8 cellular contexts compared by ENCODE assay signal in genomic region chr7:142880886-142881505, GRCh38. TPM values are rescaled to one million over a fixed set of nuclear protein-coding genes. Genes with fewer than 3 reads are reported as not detected.
A peak's percentile ranks its signal among the peaks of the same experiment; 100 is the strongest.
DNase-seq lines count a peak whose midpoint lies in the region; ATAC-seq and TF ChIP-seq lines count a peak whose summit lies in the region.

No MANE protein-coding gene starts in this region.

- no peaks in the 10 kb centered on the region for H4K20me1 ChIP-seq in OCI-LY7 (ENCODE audit: insufficient read depth, low read length)

- intact Hi-C loops in OCI-LY7 (cut with micrococcal nuclease; ENCODE audit: unreplicated experiment), result loop anchor here (1.0 to 2.0 kb wide), 2 partner anchors 122 to 334 kb away; no protein-coding TSS in a partner anchor

- no peaks in the 10 kb centered on the region for H3K9me3 ChIP-seq in OCI-LY7 (ENCODE audit: low read length)

- no peaks in the 10 kb centered on the region for H3K9me3 Mint-ChIP-seq in activated naive CD8-positive, alpha-beta T cell treated with anti-CD3 and anti-CD28 coated beads, Interleukin-2, amount 10 ng/mL, durations not matched to agents 7 days and 5 days

- POLR2A ChIA-PET in OCI-LY7 (lab: Charles Lee), result interaction anchor here (1.4 kb wide), 1 partner anchor 112 kb away, joined by 4 read pairs; no protein-coding TSS in a partner anchor
- POLR2A ChIA-PET in activated naive CD8-positive, alpha-beta T cell treated with anti-CD3 and anti-CD28 coated beads, Interleukin-2, amount 10 ng/mL, durations not matched to agents 7 days and 5 days (lab: Charles Lee), result no interaction called here

- peaks cover 9% of the 10 kb centered on the region for H3K27me3 Mint-ChIP-seq in activated naive CD8-positive, alpha-beta T cell treated with anti-CD3 and anti-CD28 coated beads, Interleukin-2, amount 10 ng/mL, durations not matched to agents 7 days and 5 days

- TF ChIP-seq CTCF in OCI-LY7 (conservative IDR thresholded peaks at IDR 0.05; ENCODE audit: low read length) (peak; percentile 87), kidney epithelial cell (IDR thresholded peaks at IDR 0.05; ENCODE audit: insufficient read depth, low read length, poor library complexity, severe bottlenecking) (peak; percentile 80), omental fat pad (IDR thresholded peaks at IDR 0.05) (peak in 1 of 3 donors; percentile 61)

- H2AFZ ChIP-seq in OCI-LY7 (ENCODE audit: low read length), result no peak overlapping the region

- H3K36me3 Mint-ChIP-seq in activated naive CD8-positive, alpha-beta T cell treated with anti-CD3 and anti-CD28 coated beads, Interleukin-2, amount 10 ng/mL, durations not matched to agents 7 days and 5 days, result no peaks in the 10 kb centered on the region

- BruUV-seq in OCI-LY7 (replicated peaks; lab: Mats Ljungman, UMichigan), result no TSS peak

- H3K9me2 ChIP-seq in OCI-LY7 (ENCODE audit: insufficient read depth, low read length), result no peaks in the 10 kb centered on the region

- peaks cover 3% of the 10 kb centered on the region for H3K4me1 Mint-ChIP-seq in activated naive CD8-positive, alpha-beta T cell treated with anti-CD3 and anti-CD28 coated beads, Interleukin-2, amount 10 ng/mL, durations not matched to agents 7 days and 5 days

- DNase-seq in SIG-M5 treated with dmso at 0.1 percent for 504 hours (lab: John Stamatoyannopoulos, UW; ENCODE audit: unreplicated experiment), result peak; percentile 13
- DNase-seq in SIG-M5 (lab: John Stamatoyannopoulos, UW), result no peak
- peak; percentile 53 for DNase-seq in OCI-LY7 (ENCODE audit: low spot score)
- DNase-seq in activated naive CD8-positive, alpha-beta T cell treated with anti-CD3 and anti-CD28 coated beads, Interleukin-2, amount 10 ng/mL, durations not matched to agents 7 days and 5 days, result peak; percentile 53
- no peak for DNase-seq in kidney epithelial cell (ENCODE audit: low read depth)
- DNase-seq in stimulated activated naive CD8-positive, alpha-beta T cell treated with anti-CD3 and anti-CD28 coated beads, Interleukin-15, Interleukin-2, amounts not matched to agents 100 U/mL and 50 U/mL, for 24 hours, result peak; percentile 50
- no peak for DNase-seq in omental fat pad (ENCODE audit: low spot score)

- no peak overlapping the region for H3K4me2 ChIP-seq in OCI-LY7 (ENCODE audit: low read length)

- no peaks in the 10 kb centered on the region for H3K79me2 ChIP-seq in OCI-LY7 (ENCODE audit: insufficient read depth, low read depth, low read length)

- no peak overlapping the region for H3K4me3 Mint-ChIP-seq in activated naive CD8-positive, alpha-beta T cell treated with anti-CD3 and anti-CD28 coated beads, Interleukin-2, amount 10 ng/mL, durations not matched to agents 7 days and 5 days

- H3K4me3 ChIP-seq in OCI-LY7 (ENCODE audit: low read depth, low read length, poor library complexity, severe bottlenecking) (no peak overlapping the region), kidney epithelial cell (ENCODE audit: low read depth, low read length) (no peak overlapping the region)

- CTCF ChIA-PET in OCI-LY7 (lab: Charles Lee; ENCODE audit: unreplicated experiment), result interaction anchor here (0.6 to 1.5 kb wide), 2 partner anchors 21 to 122 kb away, joined by 3 to 6 read pairs; no protein-coding TSS in a partner anchor

- no peaks in the 10 kb centered on the region for H3K4me1 ChIP-seq in OCI-LY7 (ENCODE audit: insufficient read depth, low read length, poor library complexity, severe bottlenecking)

- H3K27ac ChIP-seq in OCI-LY7 (ENCODE audit: low read depth, low read length, poor library complexity, severe bottlenecking), result no peak overlapping the region

- no peak overlapping the region for H3K27ac Mint-ChIP-seq in activated naive CD8-positive, alpha-beta T cell treated with anti-CD3 and anti-CD28 coated beads, Interleukin-2, amount 10 ng/mL, durations not matched to agents 7 days and 5 days

- H3K27me3 ChIP-seq in kidney epithelial cell (ENCODE audit: control insufficient read depth, insufficient read depth, low read length), result no peaks in the 10 kb centered on the region

- H3K36me3 ChIP-seq in OCI-LY7 (ENCODE audit: insufficient read depth, low read length) (no peaks in the 10 kb centered on the region), kidney epithelial cell (ENCODE audit: control insufficient read depth, insufficient read depth, low read length) (no peaks in the 10 kb centered on the region)

- peak; percentile 58 for ATAC-seq in HG02759 (IDR thresholded peaks at IDR 0.05; ENCODE audit: unreplicated experiment)
- ATAC-seq in activated naive CD8-positive, alpha-beta T cell treated with anti-CD3 and anti-CD28 coated beads, Interleukin-2, amount 10 ng/mL, durations not matched to agents 7 days and 5 days (ENCODE audit: low read depth), result peak; percentile 70
- ATAC-seq in stimulated activated naive CD8-positive, alpha-beta T cell treated with anti-CD3 and anti-CD28 coated beads, Interleukin-15, Interleukin-2, amounts not matched to agents 100 U/mL and 50 U/mL, for 24 hours, result no peak
- ATAC-seq in omental fat pad (ENCODE audit: low FRiP score), result no peak

RNA-seq across cellular contexts. Expression of gene TRPV6, which starts 4.5 kb away (rescaled TPM):
- not detected in 2 replicates for total RNA-seq in OCI-LY7 (2014; rRNA removed; shearing (Covaris generic))
- total RNA-seq in OCI-LY7 (2022) (not detected in 2 replicates), kidney epithelial cell (7.6 and 10.6 TPM in 2 replicates), omental fat pad (under 1 TPM; under 0.01 to 0.65 (median 0.52) TPM)
- not detected for total RNA-seq in activated naive CD8-positive, alpha-beta T cell treated with anti-CD3 and anti-CD28 coated beads, Interleukin-2, amount 10 ng/mL, durations not matched to agents 7 days and 5 days

RNA-seq across cellular contexts. Expression of gene EPHB6, which starts 26.1 kb away (rescaled TPM):
- 0.15 and 0.41 TPM in 2 replicates for total RNA-seq in OCI-LY7 (2014; rRNA removed; shearing (Covaris generic))
- total RNA-seq in OCI-LY7 (2022) (0.33 and 0.57 TPM in 2 replicates), kidney epithelial cell (3.3 and 7.7 TPM in 2 replicates), omental fat pad (10 to 100 TPM; 16.9 to 89.0 (median 45.7) TPM)
- total RNA-seq in activated naive CD8-positive, alpha-beta T cell treated with anti-CD3 and anti-CD28 coated beads, Interleukin-2, amount 10 ng/mL, durations not matched to agents 7 days and 5 days, result 10 to 100 TPM; 20.1 to 25.2 TPM

RNA-seq across cellular contexts. Expression of gene TRPV5, which starts 52.5 kb away (rescaled TPM):
- 0.06 TPM in 1 of 2 replicates, not detected in the other for total RNA-seq in OCI-LY7 (2014; rRNA removed; shearing (Covaris generic))
- total RNA-seq in OCI-LY7 (2022), result not detected in 2 replicates
- not detected for total RNA-seq in activated naive CD8-positive, alpha-beta T cell treated with anti-CD3 and anti-CD28 coated beads, Interleukin-2, amount 10 ng/mL, durations not matched to agents 7 days and 5 days
- not detected in 2 replicates for total RNA-seq in kidney epithelial cell
- total RNA-seq in omental fat pad, result not detected

RNA-seq across cellular contexts. Expression of gene LLCFC1, which starts 58.3 kb away (rescaled TPM):
- total RNA-seq in OCI-LY7 (2014; rRNA removed; shearing (Covaris generic)), result not detected in 2 replicates
- total RNA-seq in OCI-LY7 (2022), result not detected in 2 replicates
- total RNA-seq in activated naive CD8-positive, alpha-beta T cell treated with anti-CD3 and anti-CD28 coated beads, Interleukin-2, amount 10 ng/mL, durations not matched to agents 7 days and 5 days, result not detected
- not detected in 2 replicates for total RNA-seq in kidney epithelial cell
- total RNA-seq in omental fat pad, result not detected

Comparison
In these comparisons a context has a peak if more than half of its experiments do, and no peak if none do; other contexts are left out.
1. DNase-seq: peak in SIG-M5 treated with dmso at 0.1 percent for 504 hours (single experiment), OCI-LY7 (single experiment), activated naive CD8-positive, alpha-beta T cell treated with anti-CD3 and anti-CD28 coated beads, Interleukin-2, amount 10 ng/mL, durations not matched to agents 7 days and 5 days (single experiment) and stimulated activated naive CD8-positive, alpha-beta T cell treated with anti-CD3 and anti-CD28 coated beads, Interleukin-15, Interleukin-2, amounts not matched to agents 100 U/mL and 50 U/mL, for 24 hours (single experiment); none in SIG-M5 (single experiment), kidney epithelial cell (single experiment) and omental fat pad (single experiment).
2. ATAC-seq: peak in HG02759 (single experiment) and activated naive CD8-positive, alpha-beta T cell treated with anti-CD3 and anti-CD28 coated beads, Interleukin-2, amount 10 ng/mL, durations not matched to agents 7 days and 5 days (single experiment); none in stimulated activated naive CD8-positive, alpha-beta T cell treated with anti-CD3 and anti-CD28 coated beads, Interleukin-15, Interleukin-2, amounts not matched to agents 100 U/mL and 50 U/mL, for 24 hours (single experiment) and omental fat pad (single experiment).